Comparison of ENCODE assay signal across 24 cellular contexts in genomic region chr9:98611319-98611718, GRCh38.
"Had no signal": no experiment of that assay in that cellular context is flagged by ENCODE, and none has a peak within 500 bp of the region (broad histone marks: within the 10 kb centered on the region; RNA-seq: fewer than 3 reads in every experiment).

No MANE protein-coding gene starts in this region.

- H3K9me3 ChIP-seq: esophagus squamous epithelium, gastroesophageal sphincter, ovary, right atrium auricular region, sigmoid colon, upper lobe of left lung, uterus had no signal

- H3K27ac ChIP-seq: esophagus squamous epithelium, gastroesophageal sphincter, ovary, right atrium auricular region, sigmoid colon, skin epidermis, upper lobe of left lung, uterus had no signal

- DNase-seq: cortex of kidney; effector memory CD4-positive, alpha-beta T cell; esophagus squamous epithelium; foreskin fibroblast; glutamatergic neuron; immature natural killer cell; left ventricle myocardium superior; mesenchymal stem cell; naive thymus-derived CD4-positive, alpha-beta T cell; ovary; sigmoid colon; stimulated activated CD4-positive, alpha-beta T cell treated with anti-CD3 and anti-CD28 coated beads, Interleukin-2, amount 100 ng/mL, for 24 hours; stimulated activated CD4-positive, alpha-beta T cell treated with anti-CD3 and anti-CD28 coated beads, Interleukin-4, amount 100 ng/mL, for 4 hours; stimulated activated naive B cell treated with anti-CD40 and anti-IgM and Interleukin-4, amounts not matched to agents 10 μg/mL and 1 μg/mL and 100 μg/mL, for 72 hours; stimulated activated naive CD8-positive, alpha-beta T cell treated with anti-CD3 and anti-CD28 coated beads, Interleukin-15, amount 100 ng/mL, for 72 hours; substantia nigra; upper lobe of left lung; uterus had no signal

- H3K4me3 Mint-ChIP-seq: immature natural killer cell; naive thymus-derived CD4-positive, alpha-beta T cell; stimulated activated naive B cell treated with anti-CD40 and anti-IgM and Interleukin-4, amounts not matched to agents 10 μg/mL and 1 μg/mL and 100 μg/mL, for 72 hours; stimulated activated naive CD8-positive, alpha-beta T cell treated with anti-CD3 and anti-CD28 coated beads, Interleukin-15, amount 100 ng/mL, for 72 hours had no signal

- H3K27ac Mint-ChIP-seq: immature natural killer cell; naive thymus-derived CD4-positive, alpha-beta T cell; stimulated activated naive B cell treated with anti-CD40 and anti-IgM and Interleukin-4, amounts not matched to agents 10 μg/mL and 1 μg/mL and 100 μg/mL, for 72 hours; stimulated activated naive CD8-positive, alpha-beta T cell treated with anti-CD3 and anti-CD28 coated beads, Interleukin-15, amount 100 ng/mL, for 72 hours had no signal

- H3K27me3 ChIP-seq: esophagus squamous epithelium, ovary, right atrium auricular region, sigmoid colon, upper lobe of left lung, uterus had no signal

- H3K4me1 Mint-ChIP-seq: immature natural killer cell; naive thymus-derived CD4-positive, alpha-beta T cell; stimulated activated naive CD8-positive, alpha-beta T cell treated with anti-CD3 and anti-CD28 coated beads, Interleukin-15, amount 100 ng/mL, for 72 hours had no signal

- H3K4me1 ChIP-seq: gastroesophageal sphincter, right atrium auricular region, sigmoid colon, upper lobe of left lung, uterus had no signal

- H3K9me3 Mint-ChIP-seq: immature natural killer cell; naive thymus-derived CD4-positive, alpha-beta T cell; stimulated activated naive B cell treated with anti-CD40 and anti-IgM and Interleukin-4, amounts not matched to agents 10 μg/mL and 1 μg/mL and 100 μg/mL, for 72 hours; stimulated activated naive CD8-positive, alpha-beta T cell treated with anti-CD3 and anti-CD28 coated beads, Interleukin-15, amount 100 ng/mL, for 72 hours had no signal

- H3K36me3 Mint-ChIP-seq: immature natural killer cell; naive thymus-derived CD4-positive, alpha-beta T cell; stimulated activated naive B cell treated with anti-CD40 and anti-IgM and Interleukin-4, amounts not matched to agents 10 μg/mL and 1 μg/mL and 100 μg/mL, for 72 hours had no signal

- ATAC-seq: gastroesophageal sphincter; left ventricle myocardium superior; naive thymus-derived CD4-positive, alpha-beta T cell; stimulated activated naive B cell treated with anti-CD40 and anti-IgM and Interleukin-4, amounts not matched to agents 10 μg/mL and 1 μg/mL and 100 μg/mL, for 72 hours; stimulated activated naive CD8-positive, alpha-beta T cell treated with anti-CD3 and anti-CD28 coated beads, Interleukin-15, amount 100 ng/mL, for 72 hours had no signal

- H3K36me3 ChIP-seq: esophagus squamous epithelium, gastroesophageal sphincter, ovary, right atrium auricular region, sigmoid colon, upper lobe of left lung, uterus had no signal

- H3K4me3 ChIP-seq: esophagus squamous epithelium, gastroesophageal sphincter, lung, ovary, right atrium auricular region, sigmoid colon, skin epidermis, upper lobe of left lung, uterus had no signal

- FAIRE-seq: endometrium, keratinocyte had no signal
